Comparison of ENCODE assay signal across 9 cellular contexts in the genomic region with DNA sequence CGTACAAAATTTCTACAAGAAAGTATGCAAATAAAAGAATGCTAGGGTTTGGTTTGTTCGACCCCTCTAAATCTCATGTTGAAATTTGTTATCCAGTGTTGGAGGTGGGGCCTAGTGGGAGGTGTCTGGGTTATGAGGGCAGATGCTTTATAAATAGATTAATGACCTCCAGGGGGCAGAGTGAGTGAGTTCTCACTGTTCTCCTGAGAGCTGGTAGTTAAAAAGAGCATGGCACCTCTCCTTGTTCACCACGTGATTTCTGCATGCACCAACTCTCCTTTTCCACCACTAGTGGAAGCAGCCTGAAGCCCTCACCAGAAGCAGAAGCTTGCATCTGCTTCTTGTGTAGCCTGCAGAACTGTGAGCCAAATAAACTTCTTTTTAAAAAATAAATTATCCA. TPM values are rescaled to one million over a fixed set of nuclear protein-coding genes. Genes with fewer than 3 reads are reported as not detected.
DNase-seq lines count a peak whose midpoint lies in the region; FAIRE-seq and TF ChIP-seq lines count a peak whose summit lies in the region.
"Had no signal": no experiment of that assay in that cellular context is flagged by ENCODE, and none has a peak within 500 bp of the region (broad histone marks: within the 10 kb centered on the region; RNA-seq: fewer than 3 reads in every experiment).

No MANE protein-coding gene starts in this region.

- intact Hi-C loops in ascending aorta (cut with DNase I): no loop called here

- no peak for TF ChIP-seq POLR2A in H54 (IDR thresholded peaks at IDR 0.05; ENCODE audit: low read depth, low read length)

- TF ChIP-seq RAD21 in liver (IDR thresholded peaks at IDR 0.05): peak in 1 of 2 donors; percentile 45

- H3K4me3 ChIP-seq in liver (ENCODE audit: low read depth in 1 of 3, low read length in 3 of 3) (no peak overlapping the region), ascending aorta (no peak overlapping the region)

- DNase-seq in NCI-H2081 (lab: John Stamatoyannopoulos, UW): peak; percentile 2 to 21
- DNase-seq in NCI-H2081 treated with DMSO at 0.1 percent for 48 hours (lab: John Stamatoyannopoulos, UW): no peak
- peak; percentile 25 for DNase-seq in H54 (ENCODE audit: insufficient read length, low spot score)
- peak; percentile 62 for DNase-seq in KBM-7
- DNase-seq in SW480 (ENCODE audit: low spot score): peak; percentile 73
- DNase-seq in ascending aorta (ENCODE audit: low spot score in 2 of 2): no peak
- no peak for DNase-seq in AG08395 (ENCODE audit: low spot score)
- DNase-seq: activated naive CD8-positive, alpha-beta T cell treated with anti-CD3 and anti-CD28 coated beads, Interleukin-2, amount 10 ng/mL, durations not matched to agents 7 days and 5 days had no signal

- TF ChIP-seq CTCF in liver (IDR thresholded peaks at IDR 0.05; ENCODE audit: low read depth, low read length, missing input control): peak; percentile 13
- TF ChIP-seq CTCF in ascending aorta (IDR thresholded peaks at IDR 0.05): no peak

- H3K9ac ChIP-seq in liver (ENCODE audit: low read depth in 1 of 2, low read length in 2 of 2): no peak overlapping the region

- no peaks in the 10 kb centered on the region for H3K9me3 ChIP-seq in liver (ENCODE audit: control insufficient read depth in 4 of 4, low read length in 3 of 4)
- H3K9me3 ChIP-seq in ascending aorta: no peaks in the 10 kb centered on the region

- H3K27ac ChIP-seq in liver (ENCODE audit: low read depth in 1 of 2, low read length in 2 of 2): no peak overlapping the region
- no peak overlapping the region for H3K27ac ChIP-seq in ascending aorta

- H3K27me3 ChIP-seq in liver (ENCODE audit: control insufficient read depth in 4 of 4, insufficient read depth in 4 of 4, low read length in 3 of 4) (no peaks in the 10 kb centered on the region), ascending aorta (no peaks in the 10 kb centered on the region)

- H3K36me3 ChIP-seq in liver (ENCODE audit: control insufficient read depth in 4 of 4, insufficient read depth in 3 of 4, low read depth in 1 of 4, low read length in 3 of 4) (no peaks in the 10 kb centered on the region), ascending aorta (no peaks in the 10 kb centered on the region)

- H3K4me1 ChIP-seq in liver (ENCODE audit: control insufficient read depth in 4 of 4, insufficient read depth in 4 of 4, low read length in 3 of 4) (no peaks in the 10 kb centered on the region), ascending aorta (no peaks in the 10 kb centered on the region)

- in situ Hi-C loops in KBM-7 (cut with MboI; ENCODE audit: low pct_unique_long_range_greater_than_20kb, low sequenced_read_pairs): no loop called here

- WGBS in liver: 77% methylated on average over 3 of the region's 3 CpGs

- no peak for FAIRE-seq in H54 (lab: Jason Lieb, UNC)

TF ChIP-seq in liver, 16 proteins besides CTCF, POLR2A, EP300 and RAD21:
- no peak for TF ChIP-seq TAF1 (conservative IDR thresholded peaks at IDR 0.05)
- no peak for TF ChIP-seq YY1 (IDR thresholded peaks at IDR 0.05)

RNA-seq across cellular contexts. Expression of a gene that starts 50.4 kb away (rescaled TPM):
- total RNA-seq in liver (under 1 TPM in 1 of 2 donors, not detected in 1; 0.25 TPM), ascending aorta (not detected)
- polyA plus RNA-seq in liver: under 1 TPM in 1 of 2 donors, not detected in 1; 0.18 TPM
- total RNA-seq: activated naive CD8-positive, alpha-beta T cell treated with anti-CD3 and anti-CD28 coated beads, Interleukin-2, amount 10 ng/mL, durations not matched to agents 7 days and 5 days had no signal

Comparison
In these comparisons a context has a peak if more than half of its experiments do, and no peak if none do; other contexts are left out.
1. DNase-seq: peak in NCI-H2081 (2 of 2), H54 (single experiment), KBM-7 (single experiment) and SW480 (single experiment); none in NCI-H2081 treated with DMSO at 0.1 percent for 48 hours (single experiment), ascending aorta (0 of 2) and AG08395 (single experiment).